1 cellular context compared by ENCODE assay signal in genomic region chr16:11202260-11203091, GRCh38.
TF ChIP-seq lines count a peak whose summit lies in the region.

No MANE protein-coding gene starts in this region.

TF ChIP-seq in K562, 482 proteins besides CTCF, POLR2A, EP300 and RAD21:
- TF ChIP-seq PRDM10 (IDR thresholded peaks at IDR 0.05; ENCODE audit: partially characterized antibody) (no peak), ZZZ3 (IDR thresholded peaks at IDR 0.05) (no peak), RBFOX2 (IDR thresholded peaks at IDR 0.05; ENCODE audit: low read depth, low read length) (peak; percentile 11; the same call in 1 of the 2 replicates), PRPF4 (IDR thresholded peaks at IDR 0.05; ENCODE audit: insufficient read depth, low read depth, low read length, poor library complexity, severe bottlenecking) (no peak), SMARCC2 (IDR thresholded peaks at IDR 0.05; ENCODE audit: low read depth) (no peak), ZNF57 (CRISPR knock-in tag; IDR thresholded peaks at IDR 0.05) (no peak), POLR2AphosphoS5 (IDR thresholded peaks at IDR 0.05; ENCODE audit: control insufficient read depth, insufficient read depth, low read depth, low read length) (no peak), PHF8 (IDR thresholded peaks at IDR 0.05; ENCODE audit: borderline replicate concordance, low read length) (peak; percentile 19; the same call in 1 of the 2 replicates), POLR2G (IDR thresholded peaks at IDR 0.05; ENCODE audit: low read depth, low read length) (peak; percentile 8; the same call in 1 of the 2 replicates), U2AF2 (optimal IDR thresholded peaks at IDR 0.05; ENCODE audit: low read depth, low read length) (no peak), EGR1 (conservative IDR thresholded peaks at IDR 0.05) (no peak), E2F3 (CRISPR knock-in tag; IDR thresholded peaks at IDR 0.05) (no peak), NUFIP1 (IDR thresholded peaks at IDR 0.05; ENCODE audit: partially characterized antibody) (no peak), SMARCB1 (IDR thresholded peaks at IDR 0.05; ENCODE audit: insufficient read length, low read depth) (no peak), NFYB (IDR thresholded peaks at IDR 0.05; ENCODE audit: extremely low read depth, insufficient read length) (no peak), ZNF707 (CRISPR knock-in tag; conservative IDR thresholded peaks at IDR 0.05) (no peak), MAFG (tag; conservative IDR thresholded peaks at IDR 0.05) (0 out of 2 replicates have a peak, but pooled peaks have one; percentile 3), ZNF507 (tag; conservative IDR thresholded peaks at IDR 0.05) (no peak), ELK3 (CRISPR knock-in tag; IDR thresholded peaks at IDR 0.05) (no peak), ZNF445 (CRISPR knock-in tag; IDR thresholded peaks at IDR 0.05; ENCODE audit: low read depth) (no peak), ARID3A (IDR thresholded peaks at IDR 0.05; ENCODE audit: borderline replicate concordance, low read depth, low read length) (no peak), ZNF668 (CRISPR knock-in tag; IDR thresholded peaks at IDR 0.05) (no peak), HOXB6 (CRISPR knock-in tag; IDR thresholded peaks at IDR 0.05; ENCODE audit: borderline replicate concordance) (no peak), SIN3B (IDR thresholded peaks at IDR 0.05; ENCODE audit: low read depth) (no peak), HEY1 (CRISPR knock-in tag; IDR thresholded peaks at IDR 0.05; ENCODE audit: borderline replicate concordance) (no peak), NFRKB (IDR thresholded peaks at IDR 0.05; ENCODE audit: low read depth) (peak; percentile 46; the same call in 1 of the 2 replicates), ZBTB26 (CRISPR knock-in tag; IDR thresholded peaks at IDR 0.05) (no peak), ZNF436 (CRISPR knock-in tag; IDR thresholded peaks at IDR 0.05) (no peak), E2F4 (CRISPR knock-in tag; IDR thresholded peaks at IDR 0.05; ENCODE audit: low read depth) (no peak), ERF (CRISPR knock-in tag; IDR thresholded peaks at IDR 0.05) (no peak), BCL6 (CRISPR knock-in tag; IDR thresholded peaks at IDR 0.05) (no peak), CBX2 (IDR thresholded peaks at IDR 0.05; ENCODE audit: insufficient read depth, low read length, poor library complexity, severe bottlenecking) (no peak), YY1 (IDR thresholded peaks at IDR 0.05; ENCODE audit: borderline replicate concordance in 1 of 3, control insufficient read depth in 1 of 3, extremely low read depth in 1 of 3, insufficient read depth in 3 of 3, insufficient read length in 1 of 3, insufficient replicate concordance in 2 of 3, low read depth in 1 of 3, low read length in 2 of 3) (no peak), GTF2A2 (tag; IDR thresholded peaks at IDR 0.05) (no peak), ETV5 (CRISPR knock-in tag; IDR thresholded peaks at IDR 0.05; ENCODE audit: low read depth) (no peak), FOXM1 (IDR thresholded peaks at IDR 0.05; ENCODE audit: low read depth) (no peak), FOXM1 (CRISPR knock-in tag; IDR thresholded peaks at IDR 0.05; ENCODE audit: low read depth) (no peak), MAZ (CRISPR knock-in tag; conservative IDR thresholded peaks at IDR 0.05 in 1 of 2, IDR thresholded peaks at IDR 0.05 in 1 of 2) (0 out of 4 replicates have a peak, but pooled peaks have one; percentile 2 to 12), JUN (IDR thresholded peaks at IDR 0.05; ENCODE audit: borderline replicate concordance, low read depth, low read length) (no peak), JUN (CRISPR knock-in tag; IDR thresholded peaks at IDR 0.05; ENCODE audit: borderline replicate concordance) (no peak), SRSF1 (IDR thresholded peaks at IDR 0.05; ENCODE audit: low read depth, low read length) (no peak), TCF3 (CRISPR knock-in tag; IDR thresholded peaks at IDR 0.05) (no peak), E2F6 (IDR thresholded peaks at IDR 0.05; ENCODE audit: borderline replicate concordance in 1 of 2, extremely low read depth in 1 of 2, insufficient read depth in 1 of 2, insufficient read length in 1 of 2, low read depth in 1 of 2, low read length in 1 of 2, poor library complexity in 1 of 2, severe bottlenecking in 1 of 2) (no peak), SLC30A9 (CRISPR knock-in tag; IDR thresholded peaks at IDR 0.05) (no peak), ZBTB5 (IDR thresholded peaks at IDR 0.05) (no peak), FUS (optimal IDR thresholded peaks at IDR 0.05; ENCODE audit: low read depth, low read length) (no peak), ILK (tag; IDR thresholded peaks at IDR 0.05; ENCODE audit: borderline replicate concordance, low read depth) (no peak), SMARCA5 (IDR thresholded peaks at IDR 0.05) (peak; percentile 14; the same call in 1 of the 2 replicates), NFE2 (IDR thresholded peaks at IDR 0.05; ENCODE audit: low read depth) (no peak)
- TF ChIP-seq, protein P1, sequence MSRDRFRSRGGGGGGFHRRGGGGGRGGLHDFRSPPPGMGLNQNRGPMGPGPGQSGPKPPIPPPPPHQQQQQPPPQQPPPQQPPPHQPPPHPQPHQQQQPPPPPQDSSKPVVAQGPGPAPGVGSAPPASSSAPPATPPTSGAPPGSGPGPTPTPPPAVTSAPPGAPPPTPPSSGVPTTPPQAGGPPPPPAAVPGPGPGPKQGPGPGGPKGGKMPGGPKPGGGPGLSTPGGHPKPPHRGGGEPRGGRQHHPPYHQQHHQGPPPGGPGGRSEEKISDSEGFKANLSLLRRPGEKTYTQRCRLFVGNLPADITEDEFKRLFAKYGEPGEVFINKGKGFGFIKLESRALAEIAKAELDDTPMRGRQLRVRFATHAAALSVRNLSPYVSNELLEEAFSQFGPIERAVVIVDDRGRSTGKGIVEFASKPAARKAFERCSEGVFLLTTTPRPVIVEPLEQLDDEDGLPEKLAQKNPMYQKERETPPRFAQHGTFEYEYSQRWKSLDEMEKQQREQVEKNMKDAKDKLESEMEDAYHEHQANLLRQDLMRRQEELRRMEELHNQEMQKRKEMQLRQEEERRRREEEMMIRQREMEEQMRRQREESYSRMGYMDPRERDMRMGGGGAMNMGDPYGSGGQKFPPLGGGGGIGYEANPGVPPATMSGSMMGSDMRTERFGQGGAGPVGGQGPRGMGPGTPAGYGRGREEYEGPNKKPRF (IDR thresholded peaks at IDR 0.05; ENCODE audit: low read depth, low read length) = no peak
